ENCODE assay signal across 1 cellular context in genomic region chr12:89919241-89919906, GRCh38.
TF ChIP-seq lines count a peak whose summit lies in the region.

No MANE protein-coding gene starts in this region.

TF ChIP-seq in GM23338, 12 proteins besides CTCF, POLR2A, EP300 and RAD21 (continued from another document):
- TF ChIP-seq REST (IDR thresholded peaks at IDR 0.05; ENCODE audit: unreplicated experiment) (no peak), EZH2phosphoT487 (IDR thresholded peaks at IDR 0.05; ENCODE audit: unreplicated experiment) (no peak), JUNB (IDR thresholded peaks at IDR 0.05; ENCODE audit: unreplicated experiment) (no peak), ZNF331 (CRISPR knock-in tag; IDR thresholded peaks at IDR 0.05; ENCODE audit: low read depth) (no peak), POLR2AphosphoS5 (IDR thresholded peaks at IDR 0.05; ENCODE audit: low read depth) (no peak), NANOG (IDR thresholded peaks at IDR 0.05; ENCODE audit: borderline replicate concordance) (no peak), ZNF462 (CRISPR knock-in tag; IDR thresholded peaks at IDR 0.05) (no peak)
TF ChIP-seq in GM23338: peak in this region for 0.
